Comparison of ENCODE assay signal across 2 cellular contexts in the genomic region with DNA sequence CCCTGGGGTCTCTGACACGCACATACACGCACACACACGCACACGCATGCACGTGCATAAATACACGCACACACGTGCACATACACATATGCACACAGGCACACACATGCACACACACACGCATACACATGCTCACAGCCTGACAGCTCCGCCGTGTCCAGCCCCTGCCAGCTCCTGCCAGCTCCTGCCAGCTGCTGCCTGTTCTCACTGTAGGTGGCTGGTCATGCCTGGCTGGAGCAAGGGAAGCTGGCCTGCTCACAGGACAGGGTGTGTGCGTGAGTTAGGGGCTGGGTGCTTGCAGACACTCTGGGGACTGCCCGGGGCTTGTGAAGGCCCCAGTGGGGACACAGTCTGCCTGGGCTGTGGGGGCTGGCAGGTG.
TF ChIP-seq lines count a peak whose summit lies in the region.

No MANE protein-coding gene starts in this region.

TF ChIP-seq in HepG2, 621 proteins besides CTCF, POLR2A, EP300 and RAD21:
- TF ChIP-seq, protein P1, sequence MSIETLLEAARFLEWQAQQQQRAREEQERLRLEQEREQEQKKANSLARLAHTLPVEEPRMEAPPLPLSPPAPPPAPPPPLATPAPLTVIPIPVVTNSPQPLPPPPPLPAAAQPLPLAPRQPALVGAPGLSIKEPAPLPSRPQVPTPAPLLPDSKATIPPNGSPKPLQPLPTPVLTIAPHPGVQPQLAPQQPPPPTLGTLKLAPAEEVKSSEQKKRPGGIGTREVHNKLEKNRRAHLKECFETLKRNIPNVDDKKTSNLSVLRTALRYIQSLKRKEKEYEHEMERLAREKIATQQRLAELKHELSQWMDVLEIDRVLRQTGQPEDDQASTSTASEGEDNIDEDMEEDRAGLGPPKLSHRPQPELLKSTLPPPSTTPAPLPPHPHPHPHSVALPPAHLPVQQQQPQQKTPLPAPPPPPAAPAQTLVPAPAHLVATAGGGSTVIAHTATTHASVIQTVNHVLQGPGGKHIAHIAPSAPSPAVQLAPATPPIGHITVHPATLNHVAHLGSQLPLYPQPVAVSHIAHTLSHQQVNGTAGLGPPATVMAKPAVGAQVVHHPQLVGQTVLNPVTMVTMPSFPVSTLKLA (IDR thresholded peaks at IDR 0.05): peak; percentile 81
- TF ChIP-seq ZNF260 (CRISPR knock-in tag; IDR thresholded peaks at IDR 0.05; ENCODE audit: borderline replicate concordance, low read depth): no peak

TF ChIP-seq in GM23338, 12 proteins besides CTCF, POLR2A, EP300 and RAD21:
- TF ChIP-seq CREB1 (CRISPR knock-in tag; IDR thresholded peaks at IDR 0.05; ENCODE audit: low read depth): no peak
- TF ChIP-seq, protein P2, sequence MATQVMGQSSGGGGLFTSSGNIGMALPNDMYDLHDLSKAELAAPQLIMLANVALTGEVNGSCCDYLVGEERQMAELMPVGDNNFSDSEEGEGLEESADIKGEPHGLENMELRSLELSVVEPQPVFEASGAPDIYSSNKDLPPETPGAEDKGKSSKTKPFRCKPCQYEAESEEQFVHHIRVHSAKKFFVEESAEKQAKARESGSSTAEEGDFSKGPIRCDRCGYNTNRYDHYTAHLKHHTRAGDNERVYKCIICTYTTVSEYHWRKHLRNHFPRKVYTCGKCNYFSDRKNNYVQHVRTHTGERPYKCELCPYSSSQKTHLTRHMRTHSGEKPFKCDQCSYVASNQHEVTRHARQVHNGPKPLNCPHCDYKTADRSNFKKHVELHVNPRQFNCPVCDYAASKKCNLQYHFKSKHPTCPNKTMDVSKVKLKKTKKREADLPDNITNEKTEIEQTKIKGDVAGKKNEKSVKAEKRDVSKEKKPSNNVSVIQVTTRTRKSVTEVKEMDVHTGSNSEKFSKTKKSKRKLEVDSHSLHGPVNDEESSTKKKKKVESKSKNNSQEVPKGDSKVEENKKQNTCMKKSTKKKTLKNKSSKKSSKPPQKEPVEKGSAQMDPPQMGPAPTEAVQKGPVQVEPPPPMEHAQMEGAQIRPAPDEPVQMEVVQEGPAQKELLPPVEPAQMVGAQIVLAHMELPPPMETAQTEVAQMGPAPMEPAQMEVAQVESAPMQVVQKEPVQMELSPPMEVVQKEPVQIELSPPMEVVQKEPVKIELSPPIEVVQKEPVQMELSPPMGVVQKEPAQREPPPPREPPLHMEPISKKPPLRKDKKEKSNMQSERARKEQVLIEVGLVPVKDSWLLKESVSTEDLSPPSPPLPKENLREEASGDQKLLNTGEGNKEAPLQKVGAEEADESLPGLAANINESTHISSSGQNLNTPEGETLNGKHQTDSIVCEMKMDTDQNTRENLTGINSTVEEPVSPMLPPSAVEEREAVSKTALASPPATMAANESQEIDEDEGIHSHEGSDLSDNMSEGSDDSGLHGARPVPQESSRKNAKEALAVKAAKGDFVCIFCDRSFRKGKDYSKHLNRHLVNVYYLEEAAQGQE (IDR thresholded peaks at IDR 0.05; ENCODE audit: unreplicated experiment): no peak
- TF ChIP-seq EZH2phosphoT487 (IDR thresholded peaks at IDR 0.05; ENCODE audit: unreplicated experiment): no peak
- TF ChIP-seq NANOG (IDR thresholded peaks at IDR 0.05; ENCODE audit: borderline replicate concordance): no peak
- TF ChIP-seq STAT1 (IDR thresholded peaks at IDR 0.05; ENCODE audit: unreplicated experiment): no peak
- TF ChIP-seq ZNF331 (CRISPR knock-in tag; IDR thresholded peaks at IDR 0.05; ENCODE audit: low read depth): no peak
- TF ChIP-seq EZH2 (IDR thresholded peaks at IDR 0.05; ENCODE audit: low read depth, unreplicated experiment): no peak
- TF ChIP-seq JUNB (IDR thresholded peaks at IDR 0.05; ENCODE audit: unreplicated experiment): no peak
- TF ChIP-seq POLR2AphosphoS5 (IDR thresholded peaks at IDR 0.05; ENCODE audit: low read depth): no peak
- TF ChIP-seq, protein P3, sequence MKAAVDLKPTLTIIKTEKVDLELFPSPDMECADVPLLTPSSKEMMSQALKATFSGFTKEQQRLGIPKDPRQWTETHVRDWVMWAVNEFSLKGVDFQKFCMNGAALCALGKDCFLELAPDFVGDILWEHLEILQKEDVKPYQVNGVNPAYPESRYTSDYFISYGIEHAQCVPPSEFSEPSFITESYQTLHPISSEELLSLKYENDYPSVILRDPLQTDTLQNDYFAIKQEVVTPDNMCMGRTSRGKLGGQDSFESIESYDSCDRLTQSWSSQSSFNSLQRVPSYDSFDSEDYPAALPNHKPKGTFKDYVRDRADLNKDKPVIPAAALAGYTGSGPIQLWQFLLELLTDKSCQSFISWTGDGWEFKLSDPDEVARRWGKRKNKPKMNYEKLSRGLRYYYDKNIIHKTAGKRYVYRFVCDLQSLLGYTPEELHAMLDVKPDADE (IDR thresholded peaks at IDR 0.05): no peak
- TF ChIP-seq ZNF462 (CRISPR knock-in tag; IDR thresholded peaks at IDR 0.05): no peak
- no peak for TF ChIP-seq ZNF114 (CRISPR knock-in tag; IDR thresholded peaks at IDR 0.05)
